In the genomic region with DNA sequence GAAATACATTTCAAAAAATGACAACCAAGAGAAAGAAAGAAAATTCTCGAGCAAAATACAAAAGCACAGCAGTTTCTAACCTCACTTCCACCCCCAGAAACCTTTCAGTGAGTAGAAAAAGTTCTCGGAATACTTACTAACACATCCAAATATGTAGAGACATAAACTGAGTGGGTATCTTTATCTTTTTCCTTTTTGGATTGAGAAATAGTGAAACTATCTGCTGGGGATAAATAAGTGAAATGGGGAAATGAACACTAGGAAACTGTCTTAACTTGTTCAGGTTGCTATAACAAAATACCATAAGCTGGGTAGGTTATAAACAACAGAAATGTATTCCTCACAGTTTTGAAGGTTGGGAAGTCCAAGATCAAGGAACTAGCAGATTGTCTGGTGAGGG, we compare ENCODE assay signal across 21 cellular contexts.
"Had no signal": no experiment of that assay in that cellular context is flagged by ENCODE, and none has a peak within 500 bp of the region (broad histone marks: within the 10 kb centered on the region; RNA-seq: fewer than 3 reads in every experiment).

No MANE protein-coding gene starts in this region.

- ATAC-seq: activated CD8-positive, alpha-beta T cell treated with anti-CD3 and anti-CD28 coated beads, Interleukin-2, amount 10 ng/mL, durations not matched to agents 7 days and 5 days; activated naive CD4-positive, alpha-beta T cell treated with anti-CD3 and anti-CD28 coated beads, Interleukin-2, amount 50 U/mL, for 72 hours; left ventricle myocardium superior; natural killer cell; stimulated activated naive CD8-positive, alpha-beta T cell treated with anti-CD3 and anti-CD28 coated beads, Interleukin-15, Interleukin-2, amounts not matched to agents 100 U/mL and 50 U/mL, for 24 hours; T-cell; upper lobe of right lung had no signal

- DNase-seq: activated CD4-positive, alpha-beta T cell treated with anti-CD3 and anti-CD28 coated beads, Interleukin-2, amount 50 U/mL, for 1 hour; activated CD4-positive, CD25-positive, alpha-beta regulatory T cell treated with anti-CD3 and anti-CD28 coated beads, Interleukin-2, amount 50 U/mL, for 72 hours; activated CD8-positive, alpha-beta T cell treated with anti-CD3 and anti-CD28 coated beads, Interleukin-2, amount 10 ng/mL, durations not matched to agents 7 days and 5 days; endodermal cell; foreskin melanocyte; kidney glomerular epithelial cell; left ventricle myocardium superior; midbrain; natural killer cell; ovary; stimulated activated CD4-positive, alpha-beta T cell treated with anti-CD3 and anti-CD28 coated beads, Interleukin-12 subunit alpha, Interleukin-12 subunit beta, amount 100 ng/mL, for 4 hours; stimulated activated CD4-positive, alpha-beta T cell treated with anti-CD3 and anti-CD28 coated beads, Interleukin-4, amount 100 ng/mL, for 4 hours; stimulated activated naive CD8-positive, alpha-beta T cell treated with anti-CD3 and anti-CD28 coated beads, Interleukin-15, Interleukin-2, amounts not matched to agents 100 U/mL and 50 U/mL, for 24 hours; T-cell; thyroid gland; upper lobe of right lung; WERI-Rb-1 had no signal

- H3K4me3 ChIP-seq: ascending aorta, coronary artery, ovary, prostate gland, thyroid gland, upper lobe of right lung had no signal
